Comparison of ENCODE assay signal across 8 cellular contexts in genomic region chr22:40348025-40348658, GRCh38. TPM values are rescaled to one million over a fixed set of nuclear protein-coding genes. Genes with fewer than 3 reads are reported as not detected.
A peak's percentile ranks its signal among the peaks of the same experiment; 100 is the strongest.
DNase-seq lines count a peak whose midpoint lies in the region; ATAC-seq and FAIRE-seq lines count a peak whose summit lies in the region.

No MANE protein-coding gene starts in this region.

- ATAC-seq in GM21515 (IDR thresholded peaks at IDR 0.05; ENCODE audit: unreplicated experiment) (no peak), HG02623 (IDR thresholded peaks at IDR 0.05; ENCODE audit: unreplicated experiment) (no peak)

- DNase-seq in CD1c-positive myeloid dendritic cell (ENCODE audit: extremely low spot score) (peak; percentile 59), HAP-1 (ENCODE audit: low spot score in 2 of 2) (peak; percentile 60 to 66), RCC 7860 (ENCODE audit: low spot score) (peak; percentile 31), frontal cortex (ENCODE audit: low spot score in 2 of 2) (peak; percentile 43 to 62), pons (ENCODE audit: low spot score) (peak; percentile 65)
- DNase-seq in activated effector memory CD4-positive, alpha-beta T cell treated with Interleukin-2 at 50 U/mL for 16 hours = peak; percentile 57

- peaks cover 47% of the 10 kb centered on the region for H3K36me3 ChIP-seq in HAP-1 (replicated peaks)

- H3K4me1 ChIP-seq in HAP-1 = peaks cover 4% of the 10 kb centered on the region; the same call in 1 of the 2 replicates

- no peaks in the 10 kb centered on the region for H3K27me3 ChIP-seq in HAP-1 (ENCODE audit: low read depth)

- in situ Hi-C loops in HAP-1 (cut with MboI; ENCODE audit: low sequenced_read_pairs) = loop anchor here (10.0 kb wide), 2 partner anchors 303 to 813 kb away; partner anchors contain the start of gene RPS19BP1

- H3K9me3 ChIP-seq in HAP-1 = no peaks in the 10 kb centered on the region

- FAIRE-seq in RCC 7860 (lab: Jason Lieb, UNC) = no peak
- no peak for FAIRE-seq in frontal cortex (lab: Jason Lieb, UNC)

- peak overlapping the region; percentile 93 for H3K4me3 ChIP-seq in HAP-1

RNA-seq across cellular contexts. Expression of gene ADSL, which starts 1.8 kb away (rescaled TPM):
- total RNA-seq in frontal cortex = 57.9 TPM

RNA-seq across cellular contexts. Expression of gene SGSM3, which starts 22.3 kb away (rescaled TPM):
- 42.8 TPM for total RNA-seq in frontal cortex
